Comparison of ENCODE assay signal across 20 cellular contexts in the genomic region with DNA sequence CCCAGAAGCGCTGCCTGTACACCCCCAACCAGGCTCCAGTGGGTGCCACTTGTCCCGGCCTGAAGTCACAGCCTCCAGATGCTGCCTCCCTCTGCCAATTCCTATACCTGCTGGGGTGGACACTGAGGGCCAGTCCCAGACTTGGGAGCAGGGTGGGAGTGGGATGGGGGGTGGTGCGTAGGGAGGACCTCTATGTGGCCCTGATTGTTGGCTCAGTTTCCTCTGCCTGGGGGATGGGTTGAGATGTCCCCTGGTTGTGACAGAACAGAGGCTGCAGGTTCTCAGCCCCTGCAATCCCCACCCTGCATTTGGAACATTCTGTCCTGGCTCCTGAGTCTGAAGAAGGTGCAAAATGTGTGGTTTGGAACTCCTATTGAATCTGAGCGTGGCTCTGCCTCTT. TPM values are rescaled to one million over a fixed set of nuclear protein-coding genes. Genes with fewer than 3 reads are reported as not detected.
"Had no signal": no experiment of that assay in that cellular context is flagged by ENCODE, and none has a peak within 500 bp of the region (broad histone marks: within the 10 kb centered on the region; RNA-seq: fewer than 3 reads in every experiment).

No MANE protein-coding gene starts in this region.

- H3K4me3 ChIP-seq: gastroesophageal sphincter, lung, spleen had no signal

- H3K27me3 ChIP-seq: brain microvascular endothelial cell, spleen had no signal

- DNase-seq: activated CD4-positive, alpha-beta T cell treated with anti-CD3 and anti-CD28 coated beads for 36 hours; activated CD4-positive, alpha-beta T cell treated with anti-CD3 and anti-CD28 coated beads, Interleukin-2, amount 50 U/mL, for 48 hours; activated CD8-positive, alpha-beta memory T cell treated with anti-CD3 and anti-CD28 coated beads, Interleukin-2, amount 10 ng/mL, durations not matched to agents 7 days and 5 days; activated naive CD8-positive, alpha-beta T cell treated with anti-CD3 and anti-CD28 coated beads, Interleukin-2, amount 10 ng/mL, durations not matched to agents 7 days and 5 days; cerebellar nuclear complex; cortex of kidney; effector CD4-positive, alpha-beta T cell; spleen; stimulated activated CD4-positive, alpha-beta T cell treated with anti-CD3 and anti-CD28 coated beads, Interleukin-4, amount 100 ng/mL, for 4 hours had no signal

- H3K27ac Mint-ChIP-seq: activated CD4-positive, alpha-beta T cell treated with anti-CD3 and anti-CD28 coated beads for 36 hours; activated CD8-positive, alpha-beta memory T cell treated with anti-CD3 and anti-CD28 coated beads, Interleukin-2, amount 10 ng/mL, durations not matched to agents 7 days and 5 days; activated naive CD8-positive, alpha-beta T cell treated with anti-CD3 and anti-CD28 coated beads, Interleukin-2, amount 10 ng/mL, durations not matched to agents 7 days and 5 days; mesothelial cell of epicardium; nephron; stimulated activated memory B cell treated with anti-CD40 and anti-IgM and Interleukin-4, amounts not matched to agents 10 μg/mL and 1 μg/mL and 100 μg/mL, for 72 hours; WTC11 had no signal

- H3K4me1 Mint-ChIP-seq: activated CD4-positive, alpha-beta T cell treated with anti-CD3 and anti-CD28 coated beads for 36 hours; activated CD8-positive, alpha-beta memory T cell treated with anti-CD3 and anti-CD28 coated beads, Interleukin-2, amount 10 ng/mL, durations not matched to agents 7 days and 5 days had no signal

- H3K27me3 Mint-ChIP-seq: activated CD4-positive, alpha-beta T cell treated with anti-CD3 and anti-CD28 coated beads for 36 hours; activated CD8-positive, alpha-beta memory T cell treated with anti-CD3 and anti-CD28 coated beads, Interleukin-2, amount 10 ng/mL, durations not matched to agents 7 days and 5 days; activated naive CD8-positive, alpha-beta T cell treated with anti-CD3 and anti-CD28 coated beads, Interleukin-2, amount 10 ng/mL, durations not matched to agents 7 days and 5 days; stimulated activated memory B cell treated with anti-CD40 and anti-IgM and Interleukin-4, amounts not matched to agents 10 μg/mL and 1 μg/mL and 100 μg/mL, for 72 hours had no signal

- H3K4me3 Mint-ChIP-seq: activated CD4-positive, alpha-beta T cell treated with anti-CD3 and anti-CD28 coated beads for 36 hours; activated CD8-positive, alpha-beta memory T cell treated with anti-CD3 and anti-CD28 coated beads, Interleukin-2, amount 10 ng/mL, durations not matched to agents 7 days and 5 days; activated naive CD8-positive, alpha-beta T cell treated with anti-CD3 and anti-CD28 coated beads, Interleukin-2, amount 10 ng/mL, durations not matched to agents 7 days and 5 days; mesothelial cell of epicardium; nephron; stimulated activated memory B cell treated with anti-CD40 and anti-IgM and Interleukin-4, amounts not matched to agents 10 μg/mL and 1 μg/mL and 100 μg/mL, for 72 hours; WTC11 had no signal

- H3K36me3 ChIP-seq: brain microvascular endothelial cell, gastroesophageal sphincter, spleen had no signal

- H3K9me3 Mint-ChIP-seq: mesothelial cell of epicardium, nephron had no signal

- H3K4me1 ChIP-seq: gastroesophageal sphincter had no signal

- H3K27ac ChIP-seq: brain microvascular endothelial cell, gastroesophageal sphincter, spleen had no signal

- H3K9me3 ChIP-seq: gastroesophageal sphincter, spleen had no signal

- H3K36me3 Mint-ChIP-seq: activated CD8-positive, alpha-beta memory T cell treated with anti-CD3 and anti-CD28 coated beads, Interleukin-2, amount 10 ng/mL, durations not matched to agents 7 days and 5 days; activated naive CD8-positive, alpha-beta T cell treated with anti-CD3 and anti-CD28 coated beads, Interleukin-2, amount 10 ng/mL, durations not matched to agents 7 days and 5 days; mesothelial cell of epicardium; stimulated activated memory B cell treated with anti-CD40 and anti-IgM and Interleukin-4, amounts not matched to agents 10 μg/mL and 1 μg/mL and 100 μg/mL, for 72 hours had no signal

- ATAC-seq: activated CD4-positive, alpha-beta T cell treated with anti-CD3 and anti-CD28 coated beads for 36 hours; activated CD8-positive, alpha-beta memory T cell treated with anti-CD3 and anti-CD28 coated beads, Interleukin-2, amount 10 ng/mL, durations not matched to agents 7 days and 5 days; gastroesophageal sphincter; stimulated activated memory B cell treated with anti-CD40 and anti-IgM and Interleukin-4, amounts not matched to agents 10 μg/mL and 1 μg/mL and 100 μg/mL, for 72 hours had no signal

RNA-seq across cellular contexts. Expression of gene RAB7B, which starts 27.2 kb away (rescaled TPM):
- total RNA-seq: activated CD4-positive, alpha-beta T cell treated with anti-CD3 and anti-CD28 coated beads for 36 hours; activated CD8-positive, alpha-beta memory T cell treated with anti-CD3 and anti-CD28 coated beads, Interleukin-2, amount 10 ng/mL, durations not matched to agents 7 days and 5 days; WTC11 had no signal

RNA-seq across cellular contexts. Expression of gene SLC26A9, which starts 32.8 kb away (rescaled TPM):
- total RNA-seq: activated CD4-positive, alpha-beta T cell treated with anti-CD3 and anti-CD28 coated beads for 36 hours; activated CD8-positive, alpha-beta memory T cell treated with anti-CD3 and anti-CD28 coated beads, Interleukin-2, amount 10 ng/mL, durations not matched to agents 7 days and 5 days; activated naive CD8-positive, alpha-beta T cell treated with anti-CD3 and anti-CD28 coated beads, Interleukin-2, amount 10 ng/mL, durations not matched to agents 7 days and 5 days; mesothelial cell of epicardium; osteocyte; pulmonary artery endothelial cell; sciatic nerve; spleen; urinary bladder had no signal
- polyA plus RNA-seq: urinary bladder had no signal

RNA-seq across cellular contexts. Expression of gene CTSE, which starts 47.7 kb away (rescaled TPM):
- total RNA-seq: activated CD4-positive, alpha-beta T cell treated with anti-CD3 and anti-CD28 coated beads for 36 hours; activated CD8-positive, alpha-beta memory T cell treated with anti-CD3 and anti-CD28 coated beads, Interleukin-2, amount 10 ng/mL, durations not matched to agents 7 days and 5 days; activated naive CD8-positive, alpha-beta T cell treated with anti-CD3 and anti-CD28 coated beads, Interleukin-2, amount 10 ng/mL, durations not matched to agents 7 days and 5 days; gastroesophageal sphincter; mesothelial cell of epicardium; osteocyte had no signal
